Comparison of ENCODE assay signal across 11 cellular contexts in the genomic region with DNA sequence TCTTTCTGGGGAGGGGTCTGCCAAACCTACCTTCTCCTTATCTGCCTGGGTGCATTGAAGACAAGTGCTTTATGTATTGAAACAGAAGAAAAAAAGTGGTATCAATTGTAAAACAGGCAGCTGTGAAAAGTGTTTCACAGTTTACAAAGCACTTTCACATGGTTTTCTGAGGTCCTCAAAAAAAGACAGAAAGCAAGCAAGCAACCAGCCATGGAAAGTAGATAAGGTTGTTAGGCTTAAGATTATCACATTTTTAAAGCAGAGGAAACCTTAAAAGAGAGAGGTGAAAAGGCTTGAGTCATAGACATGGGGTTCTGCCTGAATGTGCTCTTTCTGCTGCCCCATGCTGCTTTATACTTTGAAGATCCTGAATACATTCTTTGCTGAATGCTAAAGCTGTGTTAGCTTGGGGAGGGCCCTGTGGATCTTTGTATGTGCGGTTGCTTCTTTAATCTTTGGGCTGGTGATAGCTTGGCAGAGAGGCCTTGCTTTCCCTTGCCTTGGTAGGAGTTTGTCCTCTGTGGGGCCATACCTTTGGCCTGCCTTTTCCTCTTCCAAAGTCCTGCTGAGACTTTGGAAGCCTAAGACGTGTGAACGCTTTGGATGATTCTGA. TPM values are rescaled to one million over a fixed set of nuclear protein-coding genes. Genes with fewer than 3 reads are reported as not detected.
DNase-seq lines count a peak whose midpoint lies in the region; ATAC-seq lines count a peak whose summit lies in the region.
"Had no signal": no experiment of that assay in that cellular context is flagged by ENCODE, and none has a peak within 500 bp of the region (broad histone marks: within the 10 kb centered on the region; RNA-seq: fewer than 3 reads in every experiment).

No MANE protein-coding gene starts in this region.

- no peaks in the 10 kb centered on the region for H3K9me3 Mint-ChIP-seq in T-helper 1 cell treated with Interleukin-12 subunit alpha and Interleukin-12 subunit beta and Interleukin-4 antibody, amounts not matched to agents 30 μg/mL and 1 μg/mL, for 36 hours
- no peaks in the 10 kb centered on the region for H3K9me3 Mint-ChIP-seq in activated naive CD4-positive, alpha-beta T cell treated with anti-CD3 and anti-CD28 coated beads, Interleukin-2, amount 50 U/mL, for 24 hours
- no peaks in the 10 kb centered on the region for H3K9me3 Mint-ChIP-seq in immature natural killer cell

- peak overlapping the region; percentile 37 for H3K27ac ChIP-seq in temporal lobe (ENCODE audit: low read depth, low read length)
- H3K27ac ChIP-seq: 22Rv1, neutrophil had no signal

- peaks cover 15% of the 10 kb centered on the region for H3K27me3 Mint-ChIP-seq in T-helper 1 cell treated with Interleukin-12 subunit alpha and Interleukin-12 subunit beta and Interleukin-4 antibody, amounts not matched to agents 30 μg/mL and 1 μg/mL, for 36 hours (ENCODE audit: low read depth)
- H3K27me3 Mint-ChIP-seq in activated naive CD4-positive, alpha-beta T cell treated with anti-CD3 and anti-CD28 coated beads, Interleukin-2, amount 50 U/mL, for 24 hours: no peaks in the 10 kb centered on the region
- H3K27me3 Mint-ChIP-seq in immature natural killer cell (ENCODE audit: low read depth in 3 of 3): peaks cover 8 to 14% (median 8%) of the 10 kb centered on the region in 3 donors

- peak overlapping the region; percentile 89 for H3K27ac Mint-ChIP-seq in T-helper 1 cell treated with Interleukin-12 subunit alpha and Interleukin-12 subunit beta and Interleukin-4 antibody, amounts not matched to agents 30 μg/mL and 1 μg/mL, for 36 hours
- peak overlapping the region; percentile 93 for H3K27ac Mint-ChIP-seq in activated naive CD4-positive, alpha-beta T cell treated with anti-CD3 and anti-CD28 coated beads, Interleukin-2, amount 50 U/mL, for 24 hours
- H3K27ac Mint-ChIP-seq in immature natural killer cell: peak overlapping the region; percentile 58 to 96 (median 86)

- peaks cover 54% of the 10 kb centered on the region for H3K36me3 Mint-ChIP-seq in T-helper 1 cell treated with Interleukin-12 subunit alpha and Interleukin-12 subunit beta and Interleukin-4 antibody, amounts not matched to agents 30 μg/mL and 1 μg/mL, for 36 hours (ENCODE audit: low read depth)
- peaks cover 8% of the 10 kb centered on the region for H3K36me3 Mint-ChIP-seq in activated naive CD4-positive, alpha-beta T cell treated with anti-CD3 and anti-CD28 coated beads, Interleukin-2, amount 50 U/mL, for 24 hours
- H3K36me3 Mint-ChIP-seq in immature natural killer cell: peaks cover 3 to 15% (median 8%) of the 10 kb centered on the region in 3 donors

- ATAC-seq in GM21576 (IDR thresholded peaks at IDR 0.05; ENCODE audit: unreplicated experiment): no peak

- DNase-seq in T-helper 1 cell: no peak
- DNase-seq in immature natural killer cell: peak in 1 of 3 donors; percentile 53
- DNase-seq in OCI-M2 (lab: John Stamatoyannopoulos, UW; ENCODE audit: unreplicated experiment): no peak
- no peak for DNase-seq in NOMO-1 treated with DMSO at 0.1 percent for 48 hours (lab: John Stamatoyannopoulos, UW; ENCODE audit: unreplicated experiment)
- DNase-seq: NCI-H1092 treated with DMSO at 0.1 percent for 48 hours had no signal

- peaks cover 62% of the 10 kb centered on the region for H3K4me1 Mint-ChIP-seq in T-helper 1 cell treated with Interleukin-12 subunit alpha and Interleukin-12 subunit beta and Interleukin-4 antibody, amounts not matched to agents 30 μg/mL and 1 μg/mL, for 36 hours (ENCODE audit: low read depth)
- peaks cover 71% of the 10 kb centered on the region for H3K4me1 Mint-ChIP-seq in activated naive CD4-positive, alpha-beta T cell treated with anti-CD3 and anti-CD28 coated beads, Interleukin-2, amount 50 U/mL, for 24 hours
- H3K4me1 Mint-ChIP-seq in immature natural killer cell: peaks cover 61 to 75% of the 10 kb centered on the region in 2 donors

- H3K4me3 Mint-ChIP-seq in T-helper 1 cell treated with Interleukin-12 subunit alpha and Interleukin-12 subunit beta and Interleukin-4 antibody, amounts not matched to agents 30 μg/mL and 1 μg/mL, for 36 hours: peak overlapping the region; percentile 96
- H3K4me3 Mint-ChIP-seq in activated naive CD4-positive, alpha-beta T cell treated with anti-CD3 and anti-CD28 coated beads, Interleukin-2, amount 50 U/mL, for 24 hours: peak overlapping the region; percentile 89
- H3K4me3 Mint-ChIP-seq in immature natural killer cell: peak overlapping the region; percentile 86 to 98 (median 95)

RNA-seq across cellular contexts. Expression of a gene that starts 2.6 kb away (rescaled TPM):
- polyA plus RNA-seq in immature natural killer cell: 10 to 100 TPM in 2 of 3 donors, 1 to 10 TPM in 1; 8.9 to 11.9 (median 10.0) TPM
- total RNA-seq in temporal lobe: 3.4 TPM
